ENCODE assay signal across 2 cellular contexts in the genomic region with DNA sequence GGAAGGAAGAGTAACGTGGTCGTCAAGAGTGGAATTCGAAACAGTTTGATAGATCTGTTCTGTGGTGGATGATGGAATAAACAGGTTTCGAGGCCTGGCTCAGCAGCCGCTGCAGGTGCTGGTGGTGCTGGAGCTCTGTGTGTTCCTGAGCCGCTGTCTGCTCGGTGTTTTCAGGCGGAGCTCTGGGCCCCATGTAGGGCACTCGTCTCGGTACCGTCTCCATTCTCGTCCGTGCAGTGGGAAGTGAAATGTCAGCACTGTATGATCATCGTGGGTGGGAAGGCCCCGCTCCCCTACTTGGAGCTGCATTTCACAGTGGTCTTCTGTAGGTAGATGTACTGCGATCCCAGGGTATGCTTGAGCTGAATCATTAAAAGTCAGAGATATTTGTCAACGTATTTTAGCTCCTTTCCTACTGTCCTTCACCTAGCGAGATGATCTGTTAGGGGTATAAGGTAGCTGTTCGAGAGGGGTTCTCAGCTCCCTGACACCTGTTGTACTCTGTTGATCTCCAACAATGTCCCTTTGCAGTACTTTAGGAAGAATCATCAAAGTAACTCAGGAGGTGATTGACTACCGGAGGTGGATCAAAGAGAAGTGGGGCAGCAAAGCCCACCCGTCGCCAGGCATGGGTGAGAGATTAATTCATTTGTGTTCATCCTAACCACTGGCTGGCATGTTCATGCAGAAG.
A peak's percentile ranks its signal among the peaks of the same experiment; 100 is the strongest.
TF ChIP-seq lines count a peak whose summit lies in the region.

No MANE protein-coding gene starts in this region.

TF ChIP-seq in HEK293, 187 proteins besides CTCF, POLR2A, EP300 and RAD21:
- TF ChIP-seq, protein P1, sequence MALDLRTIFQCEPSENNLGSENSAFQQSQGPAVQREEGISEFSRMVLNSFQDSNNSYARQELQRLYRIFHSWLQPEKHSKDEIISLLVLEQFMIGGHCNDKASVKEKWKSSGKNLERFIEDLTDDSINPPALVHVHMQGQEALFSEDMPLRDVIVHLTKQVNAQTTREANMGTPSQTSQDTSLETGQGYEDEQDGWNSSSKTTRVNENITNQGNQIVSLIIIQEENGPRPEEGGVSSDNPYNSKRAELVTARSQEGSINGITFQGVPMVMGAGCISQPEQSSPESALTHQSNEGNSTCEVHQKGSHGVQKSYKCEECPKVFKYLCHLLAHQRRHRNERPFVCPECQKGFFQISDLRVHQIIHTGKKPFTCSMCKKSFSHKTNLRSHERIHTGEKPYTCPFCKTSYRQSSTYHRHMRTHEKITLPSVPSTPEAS (tag by site-specific recombination; IDR thresholded peaks at IDR 0.05): no peak
- TF ChIP-seq YY2 (tag by site-specific recombination; IDR thresholded peaks at IDR 0.05) (no peak), ZNF510 (tag by site-specific recombination; IDR thresholded peaks at IDR 0.05; ENCODE audit: insufficient replicate concordance) (no peak), SCRT2 (tag by site-specific recombination; IDR thresholded peaks at IDR 0.05) (peak; percentile 84), SCRT1 (tag by site-specific recombination; IDR thresholded peaks at IDR 0.05; ENCODE audit: borderline replicate concordance) (0 out of 2 replicates have a peak, but pooled peaks have one; percentile 63)

TF ChIP-seq in H1, 55 proteins besides CTCF, POLR2A, EP300 and RAD21:
- TF ChIP-seq YY1 (IDR thresholded peaks at IDR 0.05; ENCODE audit: low read depth, low read length) (no peak), KDM5A (IDR thresholded peaks at IDR 0.05; ENCODE audit: low read length) (no peak), KDM4A (IDR thresholded peaks at IDR 0.05; ENCODE audit: low read depth, low read length, severe bottlenecking) (no peak), TBP (IDR thresholded peaks at IDR 0.05; ENCODE audit: low read depth, low read length) (no peak), HDAC2 (IDR thresholded peaks at IDR 0.05; ENCODE audit: borderline replicate concordance in 1 of 2, low read depth in 2 of 2, low read length in 2 of 2) (no peak), EGR1 (IDR thresholded peaks at IDR 0.05; ENCODE audit: borderline replicate concordance, low read depth, low read length) (no peak), BACH1 (IDR thresholded peaks at IDR 0.05; ENCODE audit: low read length) (no peak), SUZ12 (IDR thresholded peaks at IDR 0.05; ENCODE audit: low read length) (no peak), GTF2F1 (IDR thresholded peaks at IDR 0.05; ENCODE audit: borderline replicate concordance, low read depth, low read length) (no peak), CREB1 (IDR thresholded peaks at IDR 0.05) (no peak), GABPA (IDR thresholded peaks at IDR 0.05; ENCODE audit: borderline replicate concordance, insufficient read depth, low read length) (no peak), RNF2 (IDR thresholded peaks at IDR 0.05; ENCODE audit: borderline replicate concordance, low read depth, low read length, missing control alignments, poor library complexity, severe bottlenecking) (no peak), SAP30 (IDR thresholded peaks at IDR 0.05; ENCODE audit: insufficient read depth, insufficient replicate concordance, low read length) (no peak), KDM1A (IDR thresholded peaks at IDR 0.05; ENCODE audit: borderline replicate concordance, low read length) (no peak), NRF1 (IDR thresholded peaks at IDR 0.05; ENCODE audit: low read depth, low read length) (no peak), ZNF274 (IDR thresholded peaks at IDR 0.05; ENCODE audit: borderline replicate concordance, extremely low read depth, low read length) (no peak), POU5F1 (IDR thresholded peaks at IDR 0.05; ENCODE audit: low read depth, low read length) (no peak), CTBP2 (IDR thresholded peaks at IDR 0.05; ENCODE audit: borderline replicate concordance, insufficient read depth, insufficient read length, low read length) (no peak)
- TF ChIP-seq, protein P2, sequence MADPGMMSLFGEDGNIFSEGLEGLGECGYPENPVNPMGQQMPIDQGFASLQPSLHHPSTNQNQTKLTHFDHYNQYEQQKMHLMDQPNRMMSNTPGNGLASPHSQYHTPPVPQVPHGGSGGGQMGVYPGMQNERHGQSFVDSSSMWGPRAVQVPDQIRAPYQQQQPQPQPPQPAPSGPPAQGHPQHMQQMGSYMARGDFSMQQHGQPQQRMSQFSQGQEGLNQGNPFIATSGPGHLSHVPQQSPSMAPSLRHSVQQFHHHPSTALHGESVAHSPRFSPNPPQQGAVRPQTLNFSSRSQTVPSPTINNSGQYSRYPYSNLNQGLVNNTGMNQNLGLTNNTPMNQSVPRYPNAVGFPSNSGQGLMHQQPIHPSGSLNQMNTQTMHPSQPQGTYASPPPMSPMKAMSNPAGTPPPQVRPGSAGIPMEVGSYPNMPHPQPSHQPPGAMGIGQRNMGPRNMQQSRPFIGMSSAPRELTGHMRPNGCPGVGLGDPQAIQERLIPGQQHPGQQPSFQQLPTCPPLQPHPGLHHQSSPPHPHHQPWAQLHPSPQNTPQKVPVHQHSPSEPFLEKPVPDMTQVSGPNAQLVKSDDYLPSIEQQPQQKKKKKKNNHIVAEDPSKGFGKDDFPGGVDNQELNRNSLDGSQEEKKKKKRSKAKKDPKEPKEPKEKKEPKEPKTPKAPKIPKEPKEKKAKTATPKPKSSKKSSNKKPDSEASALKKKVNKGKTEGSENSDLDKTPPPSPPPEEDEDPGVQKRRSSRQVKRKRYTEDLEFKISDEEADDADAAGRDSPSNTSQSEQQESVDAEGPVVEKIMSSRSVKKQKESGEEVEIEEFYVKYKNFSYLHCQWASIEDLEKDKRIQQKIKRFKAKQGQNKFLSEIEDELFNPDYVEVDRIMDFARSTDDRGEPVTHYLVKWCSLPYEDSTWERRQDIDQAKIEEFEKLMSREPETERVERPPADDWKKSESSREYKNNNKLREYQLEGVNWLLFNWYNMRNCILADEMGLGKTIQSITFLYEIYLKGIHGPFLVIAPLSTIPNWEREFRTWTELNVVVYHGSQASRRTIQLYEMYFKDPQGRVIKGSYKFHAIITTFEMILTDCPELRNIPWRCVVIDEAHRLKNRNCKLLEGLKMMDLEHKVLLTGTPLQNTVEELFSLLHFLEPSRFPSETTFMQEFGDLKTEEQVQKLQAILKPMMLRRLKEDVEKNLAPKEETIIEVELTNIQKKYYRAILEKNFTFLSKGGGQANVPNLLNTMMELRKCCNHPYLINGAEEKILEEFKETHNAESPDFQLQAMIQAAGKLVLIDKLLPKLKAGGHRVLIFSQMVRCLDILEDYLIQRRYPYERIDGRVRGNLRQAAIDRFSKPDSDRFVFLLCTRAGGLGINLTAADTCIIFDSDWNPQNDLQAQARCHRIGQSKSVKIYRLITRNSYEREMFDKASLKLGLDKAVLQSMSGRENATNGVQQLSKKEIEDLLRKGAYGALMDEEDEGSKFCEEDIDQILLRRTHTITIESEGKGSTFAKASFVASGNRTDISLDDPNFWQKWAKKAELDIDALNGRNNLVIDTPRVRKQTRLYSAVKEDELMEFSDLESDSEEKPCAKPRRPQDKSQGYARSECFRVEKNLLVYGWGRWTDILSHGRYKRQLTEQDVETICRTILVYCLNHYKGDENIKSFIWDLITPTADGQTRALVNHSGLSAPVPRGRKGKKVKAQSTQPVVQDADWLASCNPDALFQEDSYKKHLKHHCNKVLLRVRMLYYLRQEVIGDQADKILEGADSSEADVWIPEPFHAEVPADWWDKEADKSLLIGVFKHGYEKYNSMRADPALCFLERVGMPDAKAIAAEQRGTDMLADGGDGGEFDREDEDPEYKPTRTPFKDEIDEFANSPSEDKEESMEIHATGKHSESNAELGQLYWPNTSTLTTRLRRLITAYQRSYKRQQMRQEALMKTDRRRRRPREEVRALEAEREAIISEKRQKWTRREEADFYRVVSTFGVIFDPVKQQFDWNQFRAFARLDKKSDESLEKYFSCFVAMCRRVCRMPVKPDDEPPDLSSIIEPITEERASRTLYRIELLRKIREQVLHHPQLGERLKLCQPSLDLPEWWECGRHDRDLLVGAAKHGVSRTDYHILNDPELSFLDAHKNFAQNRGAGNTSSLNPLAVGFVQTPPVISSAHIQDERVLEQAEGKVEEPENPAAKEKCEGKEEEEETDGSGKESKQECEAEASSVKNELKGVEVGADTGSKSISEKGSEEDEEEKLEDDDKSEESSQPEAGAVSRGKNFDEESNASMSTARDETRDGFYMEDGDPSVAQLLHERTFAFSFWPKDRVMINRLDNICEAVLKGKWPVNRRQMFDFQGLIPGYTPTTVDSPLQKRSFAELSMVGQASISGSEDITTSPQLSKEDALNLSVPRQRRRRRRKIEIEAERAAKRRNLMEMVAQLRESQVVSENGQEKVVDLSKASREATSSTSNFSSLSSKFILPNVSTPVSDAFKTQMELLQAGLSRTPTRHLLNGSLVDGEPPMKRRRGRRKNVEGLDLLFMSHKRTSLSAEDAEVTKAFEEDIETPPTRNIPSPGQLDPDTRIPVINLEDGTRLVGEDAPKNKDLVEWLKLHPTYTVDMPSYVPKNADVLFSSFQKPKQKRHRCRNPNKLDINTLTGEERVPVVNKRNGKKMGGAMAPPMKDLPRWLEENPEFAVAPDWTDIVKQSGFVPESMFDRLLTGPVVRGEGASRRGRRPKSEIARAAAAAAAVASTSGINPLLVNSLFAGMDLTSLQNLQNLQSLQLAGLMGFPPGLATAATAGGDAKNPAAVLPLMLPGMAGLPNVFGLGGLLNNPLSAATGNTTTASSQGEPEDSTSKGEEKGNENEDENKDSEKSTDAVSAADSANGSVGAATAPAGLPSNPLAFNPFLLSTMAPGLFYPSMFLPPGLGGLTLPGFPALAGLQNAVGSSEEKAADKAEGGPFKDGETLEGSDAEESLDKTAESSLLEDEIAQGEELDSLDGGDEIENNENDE (IDR thresholded peaks at IDR 0.05; ENCODE audit: insufficient replicate concordance, low read length): no peak
- TF ChIP-seq, protein P3, sequence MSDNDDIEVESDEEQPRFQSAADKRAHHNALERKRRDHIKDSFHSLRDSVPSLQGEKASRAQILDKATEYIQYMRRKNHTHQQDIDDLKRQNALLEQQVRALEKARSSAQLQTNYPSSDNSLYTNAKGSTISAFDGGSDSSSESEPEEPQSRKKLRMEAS (IDR thresholded peaks at IDR 0.05): no peak
